In genomic region chr1:29682171-29682917, GRCh38 we compare ENCODE assay signal across 18 cellular contexts.
A peak's percentile ranks its signal among the peaks of the same experiment; 100 is the strongest.
DNase-seq lines count a peak whose midpoint lies in the region; ATAC-seq and TF ChIP-seq lines count a peak whose summit lies in the region.
"Had no signal": no experiment of that assay in that cellular context is flagged by ENCODE, and none has a peak within 500 bp of the region (broad histone marks: within the 10 kb centered on the region; RNA-seq: fewer than 3 reads in every experiment).

No MANE protein-coding gene starts in this region.

- H3K4me3 ChIP-seq in GM23338, result no peak overlapping the region
- H3K4me3 ChIP-seq in IMR-90 (ENCODE audit: insufficient read depth, low read depth, low read length), result no peak overlapping the region
- H3K4me3 ChIP-seq in psoas muscle, result no peak overlapping the region
- H3K4me3 ChIP-seq: cardiac muscle cell, hepatocyte, SJSA1, thyroid gland had no signal

- no peak overlapping the region for H2BK5ac ChIP-seq in IMR-90 (ENCODE audit: low read depth, low read length, poor library complexity, severe bottlenecking)

- no peaks in the 10 kb centered on the region for H3K79me2 ChIP-seq in GM23338 (replicated peaks; ENCODE audit: insufficient read depth)
- H3K79me2 ChIP-seq: hepatocyte had no signal

- H3K18ac ChIP-seq in IMR-90 (ENCODE audit: low read depth, low read length), result no peak overlapping the region

- H3K4me1 ChIP-seq in GM23338 (ENCODE audit: insufficient read depth) (peaks cover 7% of the 10 kb centered on the region), IMR-90 (ENCODE audit: control insufficient read depth, insufficient read depth, low read length) (peaks cover 4% of the 10 kb centered on the region; the same call in 1 of the 2 replicates), psoas muscle (no peaks in the 10 kb centered on the region)
- H3K4me1 ChIP-seq: SJSA1, thyroid gland had no signal

- no peak overlapping the region for H2BK20ac ChIP-seq in IMR-90 (ENCODE audit: low read depth, low read length)

- no peak overlapping the region for H3K14ac ChIP-seq in IMR-90 (replicated peaks; ENCODE audit: low read depth, low read length)

- H4K20me1 ChIP-seq in GM23338 (replicated peaks; ENCODE audit: insufficient read depth), result no peaks in the 10 kb centered on the region
- no peaks in the 10 kb centered on the region for H4K20me1 ChIP-seq in IMR-90 (ENCODE audit: insufficient read depth, low read length)

- no peak overlapping the region for H4K5ac ChIP-seq in IMR-90 (ENCODE audit: low read depth, low read length)

- H3K9me3 Mint-ChIP-seq in GM23338 (peaks cover 14% of the 10 kb centered on the region; the same call in 2 of the 3 replicates), osteocyte (ENCODE audit: unreplicated experiment) (no peaks in the 10 kb centered on the region)
- H3K9me3 Mint-ChIP-seq in activated T-helper 2 cell treated with anti-CD3 and anti-CD28 coated beads, Interferon-gamma antibody, Interleukin-2, Interleukin-4, amounts not matched to agents 10 μg/mL and 5 μg/mL and 100 μg/mL, durations not matched to agents 14 hours and 24 hours and 36 hours, result no peaks in the 10 kb centered on the region
- H3K9me3 Mint-ChIP-seq: activated naive CD8-positive, alpha-beta T cell treated with anti-CD3 and anti-CD28 coated beads, Interleukin-2, amount 50 U/mL, for 24 hours; activated T-cell treated with anti-CD3 and anti-CD28 coated beads, Interleukin-2, amount 50 U/mL, for 72 hours had no signal

- 0 out of 2 replicates have a peak overlapping the region, but pooled peaks have one; percentile 24 for H2AK5ac ChIP-seq in IMR-90 (ENCODE audit: low read depth, low read length)

- H2AK9ac ChIP-seq in IMR-90 (replicated peaks; ENCODE audit: low read depth, low read length, poor library complexity), result peak overlapping the region; percentile 46

- no peak overlapping the region for H3K27ac Mint-ChIP-seq in GM23338
- no peak overlapping the region for H3K27ac Mint-ChIP-seq in activated T-helper 2 cell treated with anti-CD3 and anti-CD28 coated beads, Interferon-gamma antibody, Interleukin-2, Interleukin-4, amounts not matched to agents 10 μg/mL and 5 μg/mL and 100 μg/mL, durations not matched to agents 14 hours and 24 hours and 36 hours
- H3K27ac Mint-ChIP-seq in osteocyte (ENCODE audit: unreplicated experiment), result no peak overlapping the region
- H3K27ac Mint-ChIP-seq: activated naive CD8-positive, alpha-beta T cell treated with anti-CD3 and anti-CD28 coated beads, Interleukin-2, amount 50 U/mL, for 24 hours; activated T-cell treated with anti-CD3 and anti-CD28 coated beads, Interleukin-2, amount 50 U/mL, for 72 hours had no signal

- H3K79me1 ChIP-seq in IMR-90 (ENCODE audit: low read depth in 1 of 2, low read length in 2 of 2), result no peaks in the 10 kb centered on the region

- H3K36me3 ChIP-seq in GM23338 (ENCODE audit: insufficient read depth), result no peaks in the 10 kb centered on the region
- H3K36me3 ChIP-seq in IMR-90 (ENCODE audit: control insufficient read depth, insufficient read depth, low read length), result no peaks in the 10 kb centered on the region
- H3K36me3 ChIP-seq in psoas muscle (ENCODE audit: insufficient read depth in 1 of 2, low read depth in 1 of 2), result no peaks in the 10 kb centered on the region
- H3K36me3 ChIP-seq: cardiac muscle cell, SJSA1, thyroid gland had no signal

- ATAC-seq in GM23338, result peak; percentile 60
- no peak for ATAC-seq in IMR-90 (ENCODE audit: low read depth)
- ATAC-seq in psoas muscle, result no peak
- ATAC-seq: activated naive CD8-positive, alpha-beta T cell treated with anti-CD3 and anti-CD28 coated beads, Interleukin-2, amount 50 U/mL, for 24 hours; activated T-cell treated with anti-CD3 and anti-CD28 coated beads, Interleukin-2, amount 50 U/mL, for 72 hours had no signal

- no peak overlapping the region for H4K8ac ChIP-seq in IMR-90 (ENCODE audit: low read depth in 2 of 2, low read length in 2 of 2)

- H3K9me1 ChIP-seq in IMR-90 (ENCODE audit: insufficient read depth, low read length), result no peaks in the 10 kb centered on the region

- no peaks in the 10 kb centered on the region for H3K9me2 ChIP-seq in GM23338 (ENCODE audit: insufficient read depth)

- CTCF ChIA-PET in IMR-90 (lab: Yijun Ruan, JAX), result no interaction called here

- no peak overlapping the region for H2BK15ac ChIP-seq in IMR-90 (ENCODE audit: low read depth, low read length)

- H3K27me3 ChIP-seq in GM23338 (ENCODE audit: insufficient read depth) (no peaks in the 10 kb centered on the region), IMR-90 (ENCODE audit: control insufficient read depth, insufficient read depth, low read length) (no peaks in the 10 kb centered on the region), psoas muscle (ENCODE audit: insufficient read depth in 3 of 3, low read length in 2 of 3) (peaks cover 0 to 13% (median 4%) of the 10 kb centered on the region in 3 donors)
- H3K27me3 ChIP-seq: cardiac muscle cell, hepatocyte, SJSA1, thyroid gland had no signal

- POLR2A ChIA-PET in IMR-90 (lab: Charles Lee; ENCODE audit: unreplicated experiment), result no interaction called here

- no peaks in the 10 kb centered on the region for H3K27me3 Mint-ChIP-seq in GM23338 (ENCODE audit: insufficient read depth, low read depth, poor library complexity)
- H3K27me3 Mint-ChIP-seq in activated T-helper 2 cell treated with anti-CD3 and anti-CD28 coated beads, Interferon-gamma antibody, Interleukin-2, Interleukin-4, amounts not matched to agents 10 μg/mL and 5 μg/mL and 100 μg/mL, durations not matched to agents 14 hours and 24 hours and 36 hours (ENCODE audit: low read depth), result peaks cover 1% of the 10 kb centered on the region
- H3K27me3 Mint-ChIP-seq in osteocyte (ENCODE audit: unreplicated experiment), result no peaks in the 10 kb centered on the region

- no peaks in the 10 kb centered on the region for H3F3A ChIP-seq in GM23338 (replicated peaks; ENCODE audit: low read depth)

- H3K4ac ChIP-seq in IMR-90 (ENCODE audit: low read depth, low read length), result no peak overlapping the region

- WGBS in IMR-90 (ENCODE audit: extremely low coverage in 2 of 2, insufficient read length in 1 of 2), 2 experiments, result 33% methylated on average over 1 of the region's 10 CpGs; no CpG with 5 or more reads in 1 of the 2 experiments
- WGBS in psoas muscle, 3 donors, result 49 to 61% (median 56%) methylated on average over 10 of the region's 10 CpGs

- DNase-seq in GM23338 (ENCODE audit: low spot score) (no peak), IMR-90 (no peak), osteocyte (ENCODE audit: extremely low spot score, unreplicated experiment) (peak; percentile 73), SKM-1 treated with dmso at 0.1 percent for 144 hours (lab: John Stamatoyannopoulos, UW; ENCODE audit: unreplicated experiment) (no peak), psoas muscle (no peak), SW 1271 (lab: John Stamatoyannopoulos, UW) (no peak)
- DNase-seq in activated T-helper 2 cell treated with anti-CD3 and anti-CD28 coated beads, Interferon-gamma antibody, Interleukin-2, Interleukin-4, amounts not matched to agents 10 μg/mL and 5 μg/mL and 100 μg/mL, durations not matched to agents 14 hours and 24 hours and 36 hours (ENCODE audit: low spot score), result peak; percentile 2
- DNase-seq: activated CD4-positive, alpha-beta T cell treated with anti-CD3 and anti-CD28 coated beads, Interleukin-2, amount 50 U/mL, for 1 hour; activated naive CD8-positive, alpha-beta T cell treated with anti-CD3 and anti-CD28 coated beads, Interleukin-2, amount 50 U/mL, for 24 hours; activated T-cell treated with anti-CD3 and anti-CD28 coated beads, Interleukin-2, amount 50 U/mL, for 72 hours; effector CD4-positive, alpha-beta T cell; kidney; midbrain; nucleus accumbens; thyroid gland had no signal

- peaks cover 13% of the 10 kb centered on the region for H3K4me1 Mint-ChIP-seq in GM23338
- peaks cover 2% of the 10 kb centered on the region for H3K4me1 Mint-ChIP-seq in activated T-helper 2 cell treated with anti-CD3 and anti-CD28 coated beads, Interferon-gamma antibody, Interleukin-2, Interleukin-4, amounts not matched to agents 10 μg/mL and 5 μg/mL and 100 μg/mL, durations not matched to agents 14 hours and 24 hours and 36 hours (ENCODE audit: low read depth)
- peaks cover 5% of the 10 kb centered on the region for H3K4me1 Mint-ChIP-seq in osteocyte (ENCODE audit: unreplicated experiment)
- H3K4me1 Mint-ChIP-seq: activated naive CD8-positive, alpha-beta T cell treated with anti-CD3 and anti-CD28 coated beads, Interleukin-2, amount 50 U/mL, for 24 hours had no signal

- dilution Hi-C loops in IMR-90 (cut with HindIII; ENCODE audit: low sequenced_read_pairs, unreplicated experiment), result no loop called here

- H3K4me2 ChIP-seq in GM23338 (no peak overlapping the region), IMR-90 (ENCODE audit: low read depth, low read length) (no peak overlapping the region)
- H3K4me2 ChIP-seq: hepatocyte had no signal

- H4K91ac ChIP-seq in IMR-90 (ENCODE audit: insufficient read depth, low read depth, low read length), result no peak overlapping the region

- no peak for TF ChIP-seq CTCF in GM23338 (conservative IDR thresholded peaks at IDR 0.05; ENCODE audit: low read depth in 2 of 2)
- no peak for TF ChIP-seq CTCF in IMR-90 (conservative IDR thresholded peaks at IDR 0.05; ENCODE audit: low read depth, low read length)
- no peak for TF ChIP-seq CTCF in osteocyte (IDR thresholded peaks at IDR 0.05)
- no peak for TF ChIP-seq CTCF in psoas muscle (IDR thresholded peaks at IDR 0.05)

- H2BK120ac ChIP-seq in IMR-90 (ENCODE audit: low read depth, low read length), result no peak overlapping the region

- H3K9me3 ChIP-seq in IMR-90 (ENCODE audit: control insufficient read depth, insufficient read depth, low read length), result no peaks in the 10 kb centered on the region
- no peaks in the 10 kb centered on the region for H3K9me3 ChIP-seq in psoas muscle
- H3K9me3 ChIP-seq: SJSA1, thyroid gland had no signal

- TF ChIP-seq POLR2A in IMR-90 (IDR thresholded peaks at IDR 0.05; ENCODE audit: low read depth, low read length), result no peak

- H2AFZ ChIP-seq in GM23338 (peak overlapping the region; percentile 75; the same call in 1 of the 2 replicates), IMR-90 (replicated peaks; ENCODE audit: low read length, poor library complexity) (no peak overlapping the region)
- H2AFZ ChIP-seq: hepatocyte had no signal

- H3K4me3 Mint-ChIP-seq in GM23338 (no peak overlapping the region), osteocyte (ENCODE audit: unreplicated experiment) (no peak overlapping the region)
- H3K4me3 Mint-ChIP-seq in activated T-helper 2 cell treated with anti-CD3 and anti-CD28 coated beads, Interferon-gamma antibody, Interleukin-2, Interleukin-4, amounts not matched to agents 10 μg/mL and 5 μg/mL and 100 μg/mL, durations not matched to agents 14 hours and 24 hours and 36 hours (ENCODE audit: low read depth), result no peak overlapping the region
- H3K4me3 Mint-ChIP-seq: activated naive CD8-positive, alpha-beta T cell treated with anti-CD3 and anti-CD28 coated beads, Interleukin-2, amount 50 U/mL, for 24 hours; activated T-cell treated with anti-CD3 and anti-CD28 coated beads, Interleukin-2, amount 50 U/mL, for 72 hours had no signal

- H3K27ac ChIP-seq in GM23338 (ENCODE audit: low read depth), result no peak overlapping the region
- H3K27ac ChIP-seq in IMR-90 (ENCODE audit: insufficient read depth, low read length), result no peak overlapping the region; the same call in 1 of the 2 replicates
- H3K27ac ChIP-seq in psoas muscle, result no peak overlapping the region
- H3K27ac ChIP-seq: cardiac muscle cell, hepatocyte, SJSA1, thyroid gland had no signal

- no peak overlapping the region for H3K23ac ChIP-seq in IMR-90 (ENCODE audit: low read depth, low read length)

- intact Hi-C loops in IMR-90 (cut with micrococcal nuclease), result no loop called here
- intact Hi-C loops in activated T-helper 2 cell treated with anti-CD3 and anti-CD28 coated beads, Interferon-gamma antibody, Interleukin-2, Interleukin-4, amounts not matched to agents 10 μg/mL and 5 μg/mL and 100 μg/mL, durations not matched to agents 14 hours and 24 hours and 36 hours (cut with micrococcal nuclease), result no loop called here
- intact Hi-C loops in psoas muscle (cut with DNase I), result loop anchor here in 1 of 2 donors (10.0 kb wide), 1 partner anchor 168 kb away; no protein-coding TSS in a partner anchor

- no TSS peak for BruUV-seq in IMR-90 (replicated peaks; lab: Mats Ljungman, UMichigan)

- H3K9ac ChIP-seq in IMR-90 (ENCODE audit: low read depth, low read length), result no peak overlapping the region

- H3K36me3 Mint-ChIP-seq in GM23338 (ENCODE audit: low read depth), result 0 out of 3 replicates have a peak, but pooled peaks cover 4% of the 10 kb centered on the region
- no peaks in the 10 kb centered on the region for H3K36me3 Mint-ChIP-seq in activated T-helper 2 cell treated with anti-CD3 and anti-CD28 coated beads, Interferon-gamma antibody, Interleukin-2, Interleukin-4, amounts not matched to agents 10 μg/mL and 5 μg/mL and 100 μg/mL, durations not matched to agents 14 hours and 24 hours and 36 hours (ENCODE audit: low read depth)
- H3K36me3 Mint-ChIP-seq in osteocyte (ENCODE audit: unreplicated experiment), result no peaks in the 10 kb centered on the region

- no peak overlapping the region for H3K56ac ChIP-seq in IMR-90 (ENCODE audit: extremely low read depth, insufficient read depth, low read length)

- in situ Hi-C loops in IMR-90 (cut with MboI; ENCODE audit: low sequenced_read_pairs), result no loop called here

- TF ChIP-seq RAD21 in IMR-90 (IDR thresholded peaks at IDR 0.05; ENCODE audit: low read length), result no peak

Comparison
In these comparisons a context has a peak if more than half of its experiments do, and no peak if none do; other contexts are left out.
1. DNase-seq: peak in activated T-helper 2 cell treated with anti-CD3 and anti-CD28 coated beads, Interferon-gamma antibody, Interleukin-2, Interleukin-4, amounts not matched to agents 10 μg/mL and 5 μg/mL and 100 μg/mL, durations not matched to agents 14 hours and 24 hours and 36 hours (single experiment) and osteocyte (single experiment); none in GM23338 (single experiment), IMR-90 (single experiment), SKM-1 treated with dmso at 0.1 percent for 144 hours (single experiment), psoas muscle (0 of 2) and SW 1271 (0 of 2).